2 cellular contexts compared by ENCODE assay signal in the genomic region with DNA sequence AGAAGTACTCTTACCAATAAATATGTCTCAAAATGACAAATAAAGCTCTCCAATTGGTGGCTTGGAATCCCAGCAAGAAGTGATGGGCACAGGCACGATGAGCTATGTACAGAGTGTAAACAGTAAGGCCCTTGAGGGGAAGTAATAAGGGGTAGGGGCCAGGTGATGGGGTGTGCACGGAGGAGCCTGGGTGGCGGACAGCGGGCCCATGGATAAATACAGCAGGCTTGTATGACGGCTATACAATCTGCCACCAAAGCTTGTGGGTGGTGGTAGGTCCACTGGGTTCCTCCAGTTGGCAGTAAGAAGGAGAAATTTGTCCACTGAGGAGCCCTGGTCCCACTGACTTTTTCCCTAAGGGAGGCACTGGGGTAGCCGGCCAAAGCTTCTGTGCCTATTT.
TF ChIP-seq lines count a peak whose summit lies in the region.

No MANE protein-coding gene starts in this region.

TF ChIP-seq in HCT116, 20 proteins besides CTCF, POLR2A, EP300 and RAD21:
- TF ChIP-seq, protein P1, sequence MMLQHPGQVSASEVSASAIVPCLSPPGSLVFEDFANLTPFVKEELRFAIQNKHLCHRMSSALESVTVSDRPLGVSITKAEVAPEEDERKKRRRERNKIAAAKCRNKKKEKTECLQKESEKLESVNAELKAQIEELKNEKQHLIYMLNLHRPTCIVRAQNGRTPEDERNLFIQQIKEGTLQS (IDR thresholded peaks at IDR 0.05) = no peak
- TF ChIP-seq SP1 (IDR thresholded peaks at IDR 0.05; ENCODE audit: low read depth) (no peak), EZH2 (IDR thresholded peaks at IDR 0.05) (no peak), ELF1 (IDR thresholded peaks at IDR 0.05; ENCODE audit: borderline replicate concordance, low read depth) (no peak), SIN3A (IDR thresholded peaks at IDR 0.05; ENCODE audit: low read depth) (no peak), POLR2AphosphoS5 (IDR thresholded peaks at IDR 0.05; ENCODE audit: low read depth, low read length) (no peak), ZBTB33 (IDR thresholded peaks at IDR 0.05; ENCODE audit: extremely low read depth, insufficient replicate concordance, low read length) (no peak), EZH2phosphoT487 (IDR thresholded peaks at IDR 0.05; ENCODE audit: borderline replicate concordance) (no peak), FOSL1 (IDR thresholded peaks at IDR 0.05; ENCODE audit: low read depth) (no peak), TCF7L2 (IDR thresholded peaks at IDR 0.05; ENCODE audit: borderline replicate concordance, extremely low read depth, insufficient read depth, insufficient read length) (no peak), ZNF274 (IDR thresholded peaks at IDR 0.05; ENCODE audit: low read depth, low read length) (no peak), ZFX (IDR thresholded peaks at IDR 0.05) (no peak)
- TF ChIP-seq, protein P2, sequence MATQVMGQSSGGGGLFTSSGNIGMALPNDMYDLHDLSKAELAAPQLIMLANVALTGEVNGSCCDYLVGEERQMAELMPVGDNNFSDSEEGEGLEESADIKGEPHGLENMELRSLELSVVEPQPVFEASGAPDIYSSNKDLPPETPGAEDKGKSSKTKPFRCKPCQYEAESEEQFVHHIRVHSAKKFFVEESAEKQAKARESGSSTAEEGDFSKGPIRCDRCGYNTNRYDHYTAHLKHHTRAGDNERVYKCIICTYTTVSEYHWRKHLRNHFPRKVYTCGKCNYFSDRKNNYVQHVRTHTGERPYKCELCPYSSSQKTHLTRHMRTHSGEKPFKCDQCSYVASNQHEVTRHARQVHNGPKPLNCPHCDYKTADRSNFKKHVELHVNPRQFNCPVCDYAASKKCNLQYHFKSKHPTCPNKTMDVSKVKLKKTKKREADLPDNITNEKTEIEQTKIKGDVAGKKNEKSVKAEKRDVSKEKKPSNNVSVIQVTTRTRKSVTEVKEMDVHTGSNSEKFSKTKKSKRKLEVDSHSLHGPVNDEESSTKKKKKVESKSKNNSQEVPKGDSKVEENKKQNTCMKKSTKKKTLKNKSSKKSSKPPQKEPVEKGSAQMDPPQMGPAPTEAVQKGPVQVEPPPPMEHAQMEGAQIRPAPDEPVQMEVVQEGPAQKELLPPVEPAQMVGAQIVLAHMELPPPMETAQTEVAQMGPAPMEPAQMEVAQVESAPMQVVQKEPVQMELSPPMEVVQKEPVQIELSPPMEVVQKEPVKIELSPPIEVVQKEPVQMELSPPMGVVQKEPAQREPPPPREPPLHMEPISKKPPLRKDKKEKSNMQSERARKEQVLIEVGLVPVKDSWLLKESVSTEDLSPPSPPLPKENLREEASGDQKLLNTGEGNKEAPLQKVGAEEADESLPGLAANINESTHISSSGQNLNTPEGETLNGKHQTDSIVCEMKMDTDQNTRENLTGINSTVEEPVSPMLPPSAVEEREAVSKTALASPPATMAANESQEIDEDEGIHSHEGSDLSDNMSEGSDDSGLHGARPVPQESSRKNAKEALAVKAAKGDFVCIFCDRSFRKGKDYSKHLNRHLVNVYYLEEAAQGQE (IDR thresholded peaks at IDR 0.05; ENCODE audit: low read depth) = no peak
TF ChIP-seq in HCT116: peak in this region for 0.

TF ChIP-seq in K562, 482 proteins besides CTCF, POLR2A, EP300 and RAD21:
- TF ChIP-seq MAFG (tag; conservative IDR thresholded peaks at IDR 0.05) (no peak), TFE3 (CRISPR knock-in tag; IDR thresholded peaks at IDR 0.05) (no peak), ZNF175 (CRISPR knock-in tag; IDR thresholded peaks at IDR 0.05; ENCODE audit: low read depth) (no peak), ESRRB (CRISPR knock-in tag; IDR thresholded peaks at IDR 0.05; ENCODE audit: borderline replicate concordance) (no peak), MEF2D (tag; conservative IDR thresholded peaks at IDR 0.05; ENCODE audit: low read depth) (no peak), DIDO1 (tag; IDR thresholded peaks at IDR 0.05; ENCODE audit: low read depth) (no peak), RBFOX2 (IDR thresholded peaks at IDR 0.05; ENCODE audit: low read depth, low read length) (no peak), ZBTB7A (IDR thresholded peaks at IDR 0.05; ENCODE audit: borderline replicate concordance, control insufficient read depth, low read depth, low read length) (no peak), MYNN (IDR thresholded peaks at IDR 0.05) (no peak), MYNN (CRISPR knock-in tag; IDR thresholded peaks at IDR 0.05) (no peak), SRSF3 (IDR thresholded peaks at IDR 0.05; ENCODE audit: insufficient read depth, low read length) (no peak), HMBOX1 (IDR thresholded peaks at IDR 0.05) (no peak), ETS1 (conservative IDR thresholded peaks at IDR 0.05; ENCODE audit: control insufficient read depth, low read depth, low read length) (no peak), CHD4 (IDR thresholded peaks at IDR 0.05; ENCODE audit: insufficient read depth, insufficient replicate concordance, low read depth, low read length, poor library complexity, severe bottlenecking) (no peak), FOXK2 (conservative IDR thresholded peaks at IDR 0.05 in 1 of 2, IDR thresholded peaks at IDR 0.05 in 1 of 2; ENCODE audit: low read depth in 2 of 2) (no peak), KDM2B (CRISPR knock-in tag; IDR thresholded peaks at IDR 0.05) (no peak), DNMT1 (IDR thresholded peaks at IDR 0.05) (no peak)
- TF ChIP-seq, protein P3, sequence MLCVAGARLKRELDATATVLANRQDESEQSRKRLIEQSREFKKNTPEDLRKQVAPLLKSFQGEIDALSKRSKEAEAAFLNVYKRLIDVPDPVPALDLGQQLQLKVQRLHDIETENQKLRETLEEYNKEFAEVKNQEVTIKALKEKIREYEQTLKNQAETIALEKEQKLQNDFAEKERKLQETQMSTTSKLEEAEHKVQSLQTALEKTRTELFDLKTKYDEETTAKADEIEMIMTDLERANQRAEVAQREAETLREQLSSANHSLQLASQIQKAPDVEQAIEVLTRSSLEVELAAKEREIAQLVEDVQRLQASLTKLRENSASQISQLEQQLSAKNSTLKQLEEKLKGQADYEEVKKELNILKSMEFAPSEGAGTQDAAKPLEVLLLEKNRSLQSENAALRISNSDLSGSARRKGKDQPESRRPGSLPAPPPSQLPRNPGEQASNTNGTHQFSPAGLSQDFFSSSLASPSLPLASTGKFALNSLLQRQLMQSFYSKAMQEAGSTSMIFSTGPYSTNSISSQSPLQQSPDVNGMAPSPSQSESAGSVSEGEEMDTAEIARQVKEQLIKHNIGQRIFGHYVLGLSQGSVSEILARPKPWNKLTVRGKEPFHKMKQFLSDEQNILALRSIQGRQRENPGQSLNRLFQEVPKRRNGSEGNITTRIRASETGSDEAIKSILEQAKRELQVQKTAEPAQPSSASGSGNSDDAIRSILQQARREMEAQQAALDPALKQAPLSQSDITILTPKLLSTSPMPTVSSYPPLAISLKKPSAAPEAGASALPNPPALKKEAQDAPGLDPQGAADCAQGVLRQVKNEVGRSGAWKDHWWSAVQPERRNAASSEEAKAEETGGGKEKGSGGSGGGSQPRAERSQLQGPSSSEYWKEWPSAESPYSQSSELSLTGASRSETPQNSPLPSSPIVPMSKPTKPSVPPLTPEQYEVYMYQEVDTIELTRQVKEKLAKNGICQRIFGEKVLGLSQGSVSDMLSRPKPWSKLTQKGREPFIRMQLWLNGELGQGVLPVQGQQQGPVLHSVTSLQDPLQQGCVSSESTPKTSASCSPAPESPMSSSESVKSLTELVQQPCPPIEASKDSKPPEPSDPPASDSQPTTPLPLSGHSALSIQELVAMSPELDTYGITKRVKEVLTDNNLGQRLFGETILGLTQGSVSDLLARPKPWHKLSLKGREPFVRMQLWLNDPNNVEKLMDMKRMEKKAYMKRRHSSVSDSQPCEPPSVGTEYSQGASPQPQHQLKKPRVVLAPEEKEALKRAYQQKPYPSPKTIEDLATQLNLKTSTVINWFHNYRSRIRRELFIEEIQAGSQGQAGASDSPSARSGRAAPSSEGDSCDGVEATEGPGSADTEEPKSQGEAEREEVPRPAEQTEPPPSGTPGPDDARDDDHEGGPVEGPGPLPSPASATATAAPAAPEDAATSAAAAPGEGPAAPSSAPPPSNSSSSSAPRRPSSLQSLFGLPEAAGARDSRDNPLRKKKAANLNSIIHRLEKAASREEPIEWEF (CRISPR knock-in tag; IDR thresholded peaks at IDR 0.05) = no peak
- TF ChIP-seq, protein P4, sequence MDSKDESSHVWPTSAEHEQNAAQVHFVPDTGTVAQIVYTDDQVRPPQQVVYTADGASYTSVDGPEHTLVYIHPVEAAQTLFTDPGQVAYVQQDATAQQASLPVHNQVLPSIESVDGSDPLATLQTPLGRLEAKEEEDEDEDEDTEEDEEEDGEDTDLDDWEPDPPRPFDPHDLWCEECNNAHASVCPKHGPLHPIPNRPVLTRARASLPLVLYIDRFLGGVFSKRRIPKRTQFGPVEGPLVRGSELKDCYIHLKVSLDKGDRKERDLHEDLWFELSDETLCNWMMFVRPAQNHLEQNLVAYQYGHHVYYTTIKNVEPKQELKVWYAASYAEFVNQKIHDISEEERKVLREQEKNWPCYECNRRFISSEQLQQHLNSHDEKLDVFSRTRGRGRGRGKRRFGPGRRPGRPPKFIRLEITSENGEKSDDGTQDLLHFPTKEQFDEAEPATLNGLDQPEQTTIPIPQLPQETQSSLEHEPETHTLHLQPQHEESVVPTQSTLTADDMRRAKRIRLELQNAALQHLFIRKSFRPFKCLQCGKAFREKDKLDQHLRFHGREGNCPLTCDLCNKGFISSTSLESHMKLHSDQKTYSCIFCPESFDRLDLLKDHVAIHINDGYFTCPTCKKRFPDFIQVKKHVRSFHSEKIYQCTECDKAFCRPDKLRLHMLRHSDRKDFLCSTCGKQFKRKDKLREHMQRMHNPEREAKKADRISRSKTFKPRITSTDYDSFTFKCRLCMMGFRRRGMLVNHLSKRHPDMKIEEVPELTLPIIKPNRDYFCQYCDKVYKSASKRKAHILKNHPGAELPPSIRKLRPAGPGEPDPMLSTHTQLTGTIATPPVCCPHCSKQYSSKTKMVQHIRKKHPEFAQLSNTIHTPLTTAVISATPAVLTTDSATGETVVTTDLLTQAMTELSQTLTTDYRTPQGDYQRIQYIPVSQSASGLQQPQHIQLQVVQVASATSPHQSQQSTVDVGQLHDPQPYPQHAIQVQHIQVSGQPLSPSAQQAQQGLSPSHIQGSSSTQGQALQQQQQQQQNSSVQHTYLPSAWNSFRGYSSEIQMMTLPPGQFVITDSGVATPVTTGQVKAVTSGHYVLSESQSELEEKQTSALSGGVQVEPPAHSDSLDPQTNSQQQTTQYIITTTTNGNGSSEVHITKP (IDR thresholded peaks at IDR 0.05; ENCODE audit: partially characterized antibody) = no peak
